Comparison of ENCODE assay signal across 1 cellular context in genomic region chr12:12983420-12984035, GRCh38.
A peak's percentile ranks its signal among the peaks of the same experiment; 100 is the strongest.
TF ChIP-seq lines count a peak whose summit lies in the region.

No MANE protein-coding gene starts in this region.

TF ChIP-seq in HepG2, 621 proteins besides CTCF, POLR2A, EP300 and RAD21:
- TF ChIP-seq ARID5B (CRISPR knock-in tag; IDR thresholded peaks at IDR 0.05): no peak
- TF ChIP-seq STAG1 (CRISPR knock-in tag; IDR thresholded peaks at IDR 0.05): peak; percentile 68
- peak; percentile 62 for TF ChIP-seq SMC3 (IDR thresholded peaks at IDR 0.05; ENCODE audit: low read length)
- TF ChIP-seq ZNF605 (CRISPR knock-in tag; IDR thresholded peaks at IDR 0.05): no peak
TF ChIP-seq in HepG2: peak in this region for 2.
